In genomic region chr17:76161619-76162222, GRCh38 we compare ENCODE assay signal across 1 cellular context.
TF ChIP-seq lines count a peak whose summit lies in the region.

No MANE protein-coding gene starts in this region.

TF ChIP-seq in H1, 55 proteins besides CTCF, POLR2A, EP300 and RAD21:
- no peak for TF ChIP-seq POU5F1 (IDR thresholded peaks at IDR 0.05; ENCODE audit: low read depth, low read length)
